Comparison of ENCODE assay signal across 13 cellular contexts in genomic region chr12:18296909-18297280, GRCh38. TPM values are rescaled to one million over a fixed set of nuclear protein-coding genes. Genes with fewer than 3 reads are reported as not detected.
DNase-seq lines count a peak whose midpoint lies in the region; ATAC-seq and TF ChIP-seq lines count a peak whose summit lies in the region.
"Had no signal": no experiment of that assay in that cellular context is flagged by ENCODE, and none has a peak within 500 bp of the region (broad histone marks: within the 10 kb centered on the region; RNA-seq: fewer than 3 reads in every experiment).

No MANE protein-coding gene starts in this region.

- no peaks in the 10 kb centered on the region for H3K79me2 ChIP-seq in GM23248 (ENCODE audit: insufficient read depth)

- no peaks in the 10 kb centered on the region for H3K4me1 Mint-ChIP-seq in naive thymus-derived CD4-positive, alpha-beta T cell
- H3K4me1 Mint-ChIP-seq: activated naive CD8-positive, alpha-beta T cell treated with anti-CD3 and anti-CD28 coated beads for 36 hours; nephron had no signal

- H2AFZ ChIP-seq in GM23248, result peak overlapping the region; percentile 60

- intact Hi-C loops in naive thymus-derived CD4-positive, alpha-beta T cell (cut with micrococcal nuclease), result no loop called here

- TF ChIP-seq EP300 in gastroesophageal sphincter (IDR thresholded peaks at IDR 0.05), result no peak

- no peak for TF ChIP-seq CTCF in gastroesophageal sphincter (IDR thresholded peaks at IDR 0.05)

- H3K4me3 ChIP-seq in GM23248 (peak overlapping the region; percentile 29), SK-N-MC (peak overlapping the region; percentile 24; the same call in 1 of the 2 replicates), gastroesophageal sphincter (peak overlapping the region; percentile 25 to 32), skeletal muscle satellite cell (ENCODE audit: low read length) (peak overlapping the region; percentile 61)
- H3K4me3 ChIP-seq in naive thymus-derived CD4-positive, alpha-beta T cell (ENCODE audit: low read length), result no peak overlapping the region
- H3K4me3 ChIP-seq: BLaER1 had no signal

- H3K9me2 ChIP-seq in GM23248 (ENCODE audit: insufficient read depth), result no peaks in the 10 kb centered on the region; the same call in 1 of the 2 replicates

- H3K27me3 Mint-ChIP-seq in naive thymus-derived CD4-positive, alpha-beta T cell, result no peaks in the 10 kb centered on the region
- H3K27me3 Mint-ChIP-seq: activated naive CD8-positive, alpha-beta T cell treated with anti-CD3 and anti-CD28 coated beads for 36 hours had no signal

- ATAC-seq in gastroesophageal sphincter (no peak), GM19023 (IDR thresholded peaks at IDR 0.05; ENCODE audit: unreplicated experiment) (no peak)
- ATAC-seq in naive thymus-derived CD4-positive, alpha-beta T cell, result no peak

- peaks cover 2 to 37% (median 11%) of the 10 kb centered on the region in 11 donors for H3K9me3 Mint-ChIP-seq in naive thymus-derived CD4-positive, alpha-beta T cell

- H3K9me3 ChIP-seq in GM23248 (ENCODE audit: low read depth) (no peaks in the 10 kb centered on the region), SK-N-MC (ENCODE audit: low read depth, low read length) (no peaks in the 10 kb centered on the region), gastroesophageal sphincter (peaks cover 0 to 12% (median 0%) of the 10 kb centered on the region in 3 donors), skeletal muscle satellite cell (replicated peaks; ENCODE audit: low read length) (no peaks in the 10 kb centered on the region)
- peaks cover 0 to 2% (median 0%) of the 10 kb centered on the region in 3 experiments for H3K9me3 ChIP-seq in naive thymus-derived CD4-positive, alpha-beta T cell (ENCODE audit: control insufficient read depth in 2 of 3, low read length in 3 of 3)

- no peaks in the 10 kb centered on the region for H3K4me1 ChIP-seq in GM23248 (ENCODE audit: insufficient read depth)
- H3K4me1 ChIP-seq in gastroesophageal sphincter, result no peaks in the 10 kb centered on the region
- no peaks in the 10 kb centered on the region for H3K4me1 ChIP-seq in skeletal muscle satellite cell (ENCODE audit: control insufficient read depth, insufficient read depth, low read length)
- no peaks in the 10 kb centered on the region for H3K4me1 ChIP-seq in naive thymus-derived CD4-positive, alpha-beta T cell (ENCODE audit: control insufficient read depth in 2 of 2, insufficient read depth in 2 of 2, low read length in 2 of 2)
- H3K4me1 ChIP-seq: BLaER1 had no signal

- in situ Hi-C loops in GM23248 (cut with MboI), result no loop called here

- no peak overlapping the region for H3K27ac Mint-ChIP-seq in naive thymus-derived CD4-positive, alpha-beta T cell
- H3K27ac Mint-ChIP-seq: activated naive CD8-positive, alpha-beta T cell treated with anti-CD3 and anti-CD28 coated beads for 36 hours; nephron had no signal

- H3K9ac ChIP-seq in GM23248 (no peak overlapping the region), SK-N-MC (ENCODE audit: insufficient read length) (peak overlapping the region; percentile 22), skeletal muscle satellite cell (ENCODE audit: low read depth, low read length) (peak overlapping the region; percentile 16)
- H3K9ac ChIP-seq: BLaER1 had no signal

- DNase-seq in GM23248, result no peak
- no peak for DNase-seq in SK-N-MC (ENCODE audit: low read depth, low spot score)
- no peak for DNase-seq in naive thymus-derived CD4-positive, alpha-beta T cell
- DNase-seq in AML-193 (lab: John Stamatoyannopoulos, UW), result no peak
- DNase-seq in stimulated activated naive CD4-positive, alpha-beta T cell (lab: John Stamatoyannopoulos, UW), result no peak
- DNase-seq: activated naive CD8-positive, alpha-beta T cell treated with anti-CD3 and anti-CD28 coated beads for 36 hours; NCI-H1105 treated with DMSO at 0.1 percent for 48 hours; NCI-H510A treated with DMSO at 0.1 percent for 48 hours had no signal

- no peaks in the 10 kb centered on the region for H3K36me3 Mint-ChIP-seq in naive thymus-derived CD4-positive, alpha-beta T cell
- H3K36me3 Mint-ChIP-seq: activated naive CD8-positive, alpha-beta T cell treated with anti-CD3 and anti-CD28 coated beads for 36 hours had no signal

- H3K36me3 ChIP-seq in GM23248 (ENCODE audit: low read depth) (no peaks in the 10 kb centered on the region), SK-N-MC (ENCODE audit: insufficient read depth, low read length) (no peaks in the 10 kb centered on the region), gastroesophageal sphincter (no peaks in the 10 kb centered on the region), skeletal muscle satellite cell (ENCODE audit: insufficient read depth, low read length) (no peaks in the 10 kb centered on the region)
- no peaks in the 10 kb centered on the region for H3K36me3 ChIP-seq in naive thymus-derived CD4-positive, alpha-beta T cell (ENCODE audit: control insufficient read depth in 2 of 3, insufficient read depth in 3 of 3, low read length in 3 of 3)
- H3K36me3 ChIP-seq: BLaER1 had no signal

- no peaks in the 10 kb centered on the region for H3F3A ChIP-seq in GM23248 (ENCODE audit: insufficient read depth)

- H3K27me3 ChIP-seq in GM23248 (replicated peaks; ENCODE audit: insufficient read depth), result no peaks in the 10 kb centered on the region
- no peaks in the 10 kb centered on the region for H3K27me3 ChIP-seq in gastroesophageal sphincter
- H3K27me3 ChIP-seq in skeletal muscle satellite cell (ENCODE audit: control insufficient read depth, insufficient read depth, low read length), result no peaks in the 10 kb centered on the region
- H3K27me3 ChIP-seq in naive thymus-derived CD4-positive, alpha-beta T cell (ENCODE audit: control insufficient read depth in 2 of 2, insufficient read depth in 2 of 2, low read length in 2 of 2), result no peaks in the 10 kb centered on the region
- H3K27me3 ChIP-seq: BLaER1 had no signal

- 77 to 81% methylated on average over 3 of the region's 3 CpGs for WGBS in GM23248 (ENCODE audit: low coverage in 1 of 2, low lambda C conversion rate in 2 of 2, missing lambda C conversion rate in 2 of 2), 2 experiments
- WGBS in gastroesophageal sphincter (ENCODE audit: low coverage in 1 of 2), 2 donors, result 41 to 54% methylated on average over 3 of the region's 3 CpGs

- no peaks in the 10 kb centered on the region for H4K20me1 ChIP-seq in GM23248 (ENCODE audit: insufficient read depth)
- H4K20me1 ChIP-seq: BLaER1 had no signal

- peak overlapping the region; percentile 44 for H3K4me2 ChIP-seq in GM23248 (ENCODE audit: unreplicated experiment)
- H3K4me2 ChIP-seq in skeletal muscle satellite cell (ENCODE audit: low read length), result peak overlapping the region; percentile 59
- H3K4me2 ChIP-seq: BLaER1 had no signal

- TF ChIP-seq POLR2A in gastroesophageal sphincter (IDR thresholded peaks at IDR 0.05), result no peak

- CTCF ChIA-PET in naive thymus-derived CD4-positive, alpha-beta T cell (lab: Charles Lee), result no interaction called here

- POLR2A ChIA-PET in naive thymus-derived CD4-positive, alpha-beta T cell (lab: Charles Lee), result no interaction called here

- no peak overlapping the region for H3K4me3 Mint-ChIP-seq in naive thymus-derived CD4-positive, alpha-beta T cell
- H3K4me3 Mint-ChIP-seq: activated naive CD8-positive, alpha-beta T cell treated with anti-CD3 and anti-CD28 coated beads for 36 hours; nephron had no signal

- H3K27ac ChIP-seq in GM23248, result no peak overlapping the region
- H3K27ac ChIP-seq in SK-N-MC, result no peak overlapping the region
- peak overlapping the region in 2 of 4 donors; percentile 29 to 51 for H3K27ac ChIP-seq in gastroesophageal sphincter
- H3K27ac ChIP-seq in naive thymus-derived CD4-positive, alpha-beta T cell (ENCODE audit: low read depth, low read length), result no peak overlapping the region
- H3K27ac ChIP-seq: BLaER1 had no signal

RNA-seq across cellular contexts. Expression of gene PIK3C2G, which starts 35.6 kb away (rescaled TPM):
- total RNA-seq in GM23248 (2014; rRNA removed; shearing (Covaris generic)), result not detected in 2 replicates
- not detected in 2 replicates for polyA plus RNA-seq in GM23248 (2016; fragmentation: Nextera tagmentation; extraction: Ambion mirVana)
- total RNA-seq in gastroesophageal sphincter, result under 1 TPM in 3 of 4 donors, not detected in 1; 0.40 to 0.79 (median 0.69) TPM
- not detected in 2 replicates for total RNA-seq in skeletal muscle satellite cell (2012; rRNA removed)
- not detected for total RNA-seq in naive thymus-derived CD4-positive, alpha-beta T cell
- not detected for polyA plus RNA-seq in naive thymus-derived CD4-positive, alpha-beta T cell
- total RNA-seq: activated naive CD8-positive, alpha-beta T cell treated with anti-CD3 and anti-CD28 coated beads for 36 hours had no signal
